2 cellular contexts compared by ENCODE assay signal in the genomic region with DNA sequence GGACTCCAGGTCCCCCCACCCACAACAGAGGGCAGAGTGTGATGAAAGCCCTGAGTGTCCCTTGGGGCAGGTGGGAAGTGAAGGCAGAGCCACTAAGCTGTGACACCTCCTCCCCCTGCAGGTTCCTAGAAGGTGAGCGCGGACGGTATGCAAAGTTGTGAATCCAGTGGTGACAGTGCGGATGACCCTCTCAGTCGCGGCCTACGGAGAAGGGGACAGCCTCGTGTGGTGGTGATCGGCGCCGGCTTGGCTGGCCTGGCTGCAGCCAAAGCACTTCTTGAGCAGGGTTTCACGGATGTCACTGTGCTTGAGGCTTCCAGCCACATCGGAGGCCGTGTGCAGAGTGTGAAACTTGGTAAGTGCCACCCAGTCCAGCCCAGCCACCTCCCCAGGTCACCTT.
TF ChIP-seq lines count a peak whose summit lies in the region.

No MANE protein-coding gene starts in this region.

TF ChIP-seq in HepG2, 621 proteins besides CTCF, POLR2A, EP300 and RAD21:
- TF ChIP-seq, protein P1, sequence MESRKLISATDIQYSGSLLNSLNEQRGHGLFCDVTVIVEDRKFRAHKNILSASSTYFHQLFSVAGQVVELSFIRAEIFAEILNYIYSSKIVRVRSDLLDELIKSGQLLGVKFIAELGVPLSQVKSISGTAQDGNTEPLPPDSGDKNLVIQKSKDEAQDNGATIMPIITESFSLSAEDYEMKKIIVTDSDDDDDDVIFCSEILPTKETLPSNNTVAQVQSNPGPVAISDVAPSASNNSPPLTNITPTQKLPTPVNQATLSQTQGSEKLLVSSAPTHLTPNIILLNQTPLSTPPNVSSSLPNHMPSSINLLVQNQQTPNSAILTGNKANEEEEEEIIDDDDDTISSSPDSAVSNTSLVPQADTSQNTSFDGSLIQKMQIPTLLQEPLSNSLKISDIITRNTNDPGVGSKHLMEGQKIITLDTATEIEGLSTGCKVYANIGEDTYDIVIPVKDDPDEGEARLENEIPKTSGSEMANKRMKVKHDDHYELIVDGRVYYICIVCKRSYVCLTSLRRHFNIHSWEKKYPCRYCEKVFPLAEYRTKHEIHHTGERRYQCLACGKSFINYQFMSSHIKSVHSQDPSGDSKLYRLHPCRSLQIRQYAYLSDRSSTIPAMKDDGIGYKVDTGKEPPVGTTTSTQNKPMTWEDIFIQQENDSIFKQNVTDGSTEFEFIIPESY (CRISPR knock-in tag; IDR thresholded peaks at IDR 0.05) = peak; percentile 89
- TF ChIP-seq ZNF768 (CRISPR knock-in tag; IDR thresholded peaks at IDR 0.05) (peak; percentile 24; the same call in 1 of the 2 replicates), ZNF260 (CRISPR knock-in tag; IDR thresholded peaks at IDR 0.05; ENCODE audit: borderline replicate concordance, low read depth) (no peak), EED (CRISPR knock-in tag; IDR thresholded peaks at IDR 0.05) (peak; percentile 68; the same call in 1 of the 2 replicates), ZNF775 (CRISPR knock-in tag; IDR thresholded peaks at IDR 0.05; ENCODE audit: borderline replicate concordance) (no peak), AGO1 (IDR thresholded peaks at IDR 0.05; ENCODE audit: low read depth, low read length, poor library complexity, severe bottlenecking) (no peak)

TF ChIP-seq in K562, 482 proteins besides CTCF, POLR2A, EP300 and RAD21:
- no peak for TF ChIP-seq ZSCAN29 (IDR thresholded peaks at IDR 0.05)
- TF ChIP-seq SPI1 (IDR thresholded peaks at IDR 0.05; ENCODE audit: borderline replicate concordance, low read depth, low read length) = no peak
- TF ChIP-seq, protein P1 (CRISPR knock-in tag; IDR thresholded peaks at IDR 0.05) = peak; percentile 93
- no peak for TF ChIP-seq HEY1 (CRISPR knock-in tag; IDR thresholded peaks at IDR 0.05; ENCODE audit: borderline replicate concordance)
- TF ChIP-seq ZZZ3 (IDR thresholded peaks at IDR 0.05) = no peak
- no peak for TF ChIP-seq RBM17 (IDR thresholded peaks at IDR 0.05; ENCODE audit: borderline replicate concordance, low read depth, low read length)
- TF ChIP-seq EP400 (IDR thresholded peaks at IDR 0.05) = no peak
TF ChIP-seq in K562: peak in this region for 1.
